Comparison of ENCODE assay signal across 36 cellular contexts in the genomic region with DNA sequence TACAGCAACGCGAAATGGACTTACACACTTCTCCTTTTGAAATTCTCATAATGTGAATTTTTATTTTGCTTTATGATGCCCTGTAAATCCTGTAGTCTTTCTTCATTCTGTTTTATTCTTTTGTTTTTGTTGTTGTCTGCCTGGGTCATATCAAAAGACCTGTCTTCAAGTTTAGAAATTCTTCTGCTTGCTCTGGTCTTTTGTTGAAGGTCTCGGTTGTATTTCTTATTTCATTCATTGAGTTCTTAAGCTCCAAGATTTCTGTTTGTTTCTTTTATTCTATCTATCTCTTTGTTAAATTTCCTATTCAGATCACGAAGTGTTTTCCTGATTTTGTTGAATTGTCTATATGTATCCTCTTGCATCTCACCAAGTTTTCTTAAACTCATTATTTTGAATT.
"Had no signal": no experiment of that assay in that cellular context is flagged by ENCODE, and none has a peak within 500 bp of the region (broad histone marks: within the 10 kb centered on the region; RNA-seq: fewer than 3 reads in every experiment).

No MANE protein-coding gene starts in this region.

- H3K4me3 ChIP-seq: MG63 had no signal

- H3K9me3 ChIP-seq: MG63 had no signal

- DNase-seq: Karpas-422, Kasumi-1, MG63, MM.1S, MV-4-11, NCI-H1048, NCI-H1092, NCI-H1092 treated with DMSO at 0.1 percent for 48 hours, NCI-H1105, NCI-H1105 treated with DMSO at 0.1 percent for 48 hours, NCI-H1417, NCI-H1417 treated with DMSO at 0.1 percent for 48 hours, NCI-H1436, NCI-H1436 treated with DMSO at 0.1 percent for 48 hours, NCI-H146, NCI-H1694, NCI-H1694 treated with DMSO at 0.1 percent for 48 hours, NCI-H187, NCI-H187 treated with DMSO at 0.1 percent for 48 hours, NCI-H1930, NCI-H2029, NCI-H2029 treated with DMSO at 0.1 percent for 48 hours, NCI-H2081, NCI-H2081 treated with DMSO at 0.1 percent for 48 hours, NCI-H2107, NCI-H2171, NCI-H2171 treated with DMSO at 0.1 percent for 48 hours, NCI-H2227 treated with DMSO at 0.1 percent for 48 hours, NCI-H226, NCI-H345, NCI-H446, NCI-H446 treated with DMSO at 0.1 percent for 48 hours, NCI-H510A, NCI-H510A treated with DMSO at 0.1 percent for 48 hours, NCI-H524, NCI-H524 treated with DMSO at 0.1 percent for 48 hours had no signal

- H3K36me3 ChIP-seq: MG63 had no signal

- H3K27me3 ChIP-seq: MG63 had no signal
